Comparison of ENCODE assay signal across 1 cellular context in the genomic region with DNA sequence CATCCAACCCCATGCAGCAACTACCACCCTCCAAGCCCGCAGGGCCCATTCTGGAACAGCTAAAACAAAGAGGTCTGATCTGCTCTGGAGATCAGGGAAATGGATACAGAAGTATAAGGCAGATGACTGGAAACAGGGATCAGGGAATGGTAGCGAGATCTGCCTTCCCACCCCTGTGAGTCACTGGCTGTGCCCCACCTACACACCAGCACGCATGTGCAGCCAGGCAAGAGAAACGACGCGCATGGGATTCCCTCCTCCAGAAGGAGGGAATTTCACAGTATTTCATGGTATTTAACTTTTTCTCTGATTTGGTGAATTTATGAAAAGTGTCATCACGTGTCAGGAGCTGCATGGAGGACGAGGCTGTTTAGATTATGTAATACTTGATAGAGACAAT.
TF ChIP-seq lines count a peak whose summit lies in the region.

No MANE protein-coding gene starts in this region.

TF ChIP-seq in K562, 482 proteins besides CTCF, POLR2A, EP300 and RAD21 (continued from another document and continues in another):
- TF ChIP-seq, protein P1, sequence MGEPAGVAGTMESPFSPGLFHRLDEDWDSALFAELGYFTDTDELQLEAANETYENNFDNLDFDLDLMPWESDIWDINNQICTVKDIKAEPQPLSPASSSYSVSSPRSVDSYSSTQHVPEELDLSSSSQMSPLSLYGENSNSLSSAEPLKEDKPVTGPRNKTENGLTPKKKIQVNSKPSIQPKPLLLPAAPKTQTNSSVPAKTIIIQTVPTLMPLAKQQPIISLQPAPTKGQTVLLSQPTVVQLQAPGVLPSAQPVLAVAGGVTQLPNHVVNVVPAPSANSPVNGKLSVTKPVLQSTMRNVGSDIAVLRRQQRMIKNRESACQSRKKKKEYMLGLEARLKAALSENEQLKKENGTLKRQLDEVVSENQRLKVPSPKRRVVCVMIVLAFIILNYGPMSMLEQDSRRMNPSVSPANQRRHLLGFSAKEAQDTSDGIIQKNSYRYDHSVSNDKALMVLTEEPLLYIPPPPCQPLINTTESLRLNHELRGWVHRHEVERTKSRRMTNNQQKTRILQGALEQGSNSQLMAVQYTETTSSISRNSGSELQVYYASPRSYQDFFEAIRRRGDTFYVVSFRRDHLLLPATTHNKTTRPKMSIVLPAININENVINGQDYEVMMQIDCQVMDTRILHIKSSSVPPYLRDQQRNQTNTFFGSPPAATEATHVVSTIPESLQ (CRISPR knock-in tag; IDR thresholded peaks at IDR 0.05), result no peak
- TF ChIP-seq ZEB2 (IDR thresholded peaks at IDR 0.05), result no peak
- no peak for TF ChIP-seq ZNF707 (CRISPR knock-in tag; conservative IDR thresholded peaks at IDR 0.05)
- no peak for TF ChIP-seq KDM4B (IDR thresholded peaks at IDR 0.05; ENCODE audit: borderline replicate concordance in 2 of 2, low read depth in 1 of 2)
- TF ChIP-seq CC2D1A (IDR thresholded peaks at IDR 0.05), result no peak
- TF ChIP-seq, protein P2, sequence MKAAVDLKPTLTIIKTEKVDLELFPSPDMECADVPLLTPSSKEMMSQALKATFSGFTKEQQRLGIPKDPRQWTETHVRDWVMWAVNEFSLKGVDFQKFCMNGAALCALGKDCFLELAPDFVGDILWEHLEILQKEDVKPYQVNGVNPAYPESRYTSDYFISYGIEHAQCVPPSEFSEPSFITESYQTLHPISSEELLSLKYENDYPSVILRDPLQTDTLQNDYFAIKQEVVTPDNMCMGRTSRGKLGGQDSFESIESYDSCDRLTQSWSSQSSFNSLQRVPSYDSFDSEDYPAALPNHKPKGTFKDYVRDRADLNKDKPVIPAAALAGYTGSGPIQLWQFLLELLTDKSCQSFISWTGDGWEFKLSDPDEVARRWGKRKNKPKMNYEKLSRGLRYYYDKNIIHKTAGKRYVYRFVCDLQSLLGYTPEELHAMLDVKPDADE (conservative IDR thresholded peaks at IDR 0.05; ENCODE audit: control insufficient read depth, low read depth, low read length), result no peak
- no peak for TF ChIP-seq CHD2 (IDR thresholded peaks at IDR 0.05; ENCODE audit: low read depth, low read length)
- TF ChIP-seq HNRNPL (IDR thresholded peaks at IDR 0.05; ENCODE audit: low read depth, low read length), result no peak
- no peak for TF ChIP-seq EP400 (IDR thresholded peaks at IDR 0.05)
- TF ChIP-seq POLR2B (IDR thresholded peaks at IDR 0.05; ENCODE audit: low read depth, partially characterized antibody), result no peak
- TF ChIP-seq ZNF444 (CRISPR knock-in tag; IDR thresholded peaks at IDR 0.05), result no peak
- 0 out of 2 replicates have a peak, but pooled peaks have one; percentile 1 for TF ChIP-seq PHF8 (IDR thresholded peaks at IDR 0.05; ENCODE audit: borderline replicate concordance, low read length)
- TF ChIP-seq FOXA3 (CRISPR knock-in tag; conservative IDR thresholded peaks at IDR 0.05 in 1 of 2, IDR thresholded peaks at IDR 0.05 in 1 of 2), result no peak
- TF ChIP-seq, protein P3, sequence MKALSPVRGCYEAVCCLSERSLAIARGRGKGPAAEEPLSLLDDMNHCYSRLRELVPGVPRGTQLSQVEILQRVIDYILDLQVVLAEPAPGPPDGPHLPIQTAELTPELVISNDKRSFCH (CRISPR knock-in tag; IDR thresholded peaks at IDR 0.05), result no peak
- TF ChIP-seq, protein P3 (tag; IDR thresholded peaks at IDR 0.05), result no peak
- TF ChIP-seq SMC3 (conservative IDR thresholded peaks at IDR 0.05; ENCODE audit: insufficient read depth, low read depth, low read length), result no peak
- no peak for TF ChIP-seq MBD2 (IDR thresholded peaks at IDR 0.05; ENCODE audit: borderline replicate concordance, low read depth)
- no peak for TF ChIP-seq MAFG (tag; conservative IDR thresholded peaks at IDR 0.05)
- TF ChIP-seq, protein P4, sequence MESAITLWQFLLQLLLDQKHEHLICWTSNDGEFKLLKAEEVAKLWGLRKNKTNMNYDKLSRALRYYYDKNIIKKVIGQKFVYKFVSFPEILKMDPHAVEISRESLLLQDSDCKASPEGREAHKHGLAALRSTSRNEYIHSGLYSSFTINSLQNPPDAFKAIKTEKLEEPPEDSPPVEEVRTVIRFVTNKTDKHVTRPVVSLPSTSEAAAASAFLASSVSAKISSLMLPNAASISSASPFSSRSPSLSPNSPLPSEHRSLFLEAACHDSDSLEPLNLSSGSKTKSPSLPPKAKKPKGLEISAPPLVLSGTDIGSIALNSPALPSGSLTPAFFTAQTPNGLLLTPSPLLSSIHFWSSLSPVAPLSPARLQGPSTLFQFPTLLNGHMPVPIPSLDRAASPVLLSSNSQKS (CRISPR knock-in tag; IDR thresholded peaks at IDR 0.05), result no peak
- TF ChIP-seq ZNF76 (CRISPR knock-in tag; IDR thresholded peaks at IDR 0.05; ENCODE audit: borderline replicate concordance), result no peak
- no peak for TF ChIP-seq LARP7 (IDR thresholded peaks at IDR 0.05)
- peak; percentile 19; the same call in 1 of the 2 replicates for TF ChIP-seq CEBPB (tag; IDR thresholded peaks at IDR 0.05)
- TF ChIP-seq, protein P5, sequence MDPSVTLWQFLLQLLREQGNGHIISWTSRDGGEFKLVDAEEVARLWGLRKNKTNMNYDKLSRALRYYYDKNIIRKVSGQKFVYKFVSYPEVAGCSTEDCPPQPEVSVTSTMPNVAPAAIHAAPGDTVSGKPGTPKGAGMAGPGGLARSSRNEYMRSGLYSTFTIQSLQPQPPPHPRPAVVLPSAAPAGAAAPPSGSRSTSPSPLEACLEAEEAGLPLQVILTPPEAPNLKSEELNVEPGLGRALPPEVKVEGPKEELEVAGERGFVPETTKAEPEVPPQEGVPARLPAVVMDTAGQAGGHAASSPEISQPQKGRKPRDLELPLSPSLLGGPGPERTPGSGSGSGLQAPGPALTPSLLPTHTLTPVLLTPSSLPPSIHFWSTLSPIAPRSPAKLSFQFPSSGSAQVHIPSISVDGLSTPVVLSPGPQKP (CRISPR knock-in tag; IDR thresholded peaks at IDR 0.05), result no peak
- no peak for TF ChIP-seq ZFX (CRISPR knock-in tag; IDR thresholded peaks at IDR 0.05)
- TF ChIP-seq, protein P6, sequence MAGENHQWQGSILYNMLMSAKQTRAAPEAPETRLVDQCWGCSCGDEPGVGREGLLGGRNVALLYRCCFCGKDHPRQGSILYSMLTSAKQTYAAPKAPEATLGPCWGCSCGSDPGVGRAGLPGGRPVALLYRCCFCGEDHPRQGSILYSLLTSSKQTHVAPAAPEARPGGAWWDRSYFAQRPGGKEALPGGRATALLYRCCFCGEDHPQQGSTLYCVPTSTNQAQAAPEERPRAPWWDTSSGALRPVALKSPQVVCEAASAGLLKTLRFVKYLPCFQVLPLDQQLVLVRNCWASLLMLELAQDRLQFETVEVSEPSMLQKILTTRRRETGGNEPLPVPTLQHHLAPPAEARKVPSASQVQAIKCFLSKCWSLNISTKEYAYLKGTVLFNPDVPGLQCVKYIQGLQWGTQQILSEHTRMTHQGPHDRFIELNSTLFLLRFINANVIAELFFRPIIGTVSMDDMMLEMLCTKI (IDR thresholded peaks at IDR 0.05; ENCODE audit: partially characterized antibody), result no peak
- TF ChIP-seq CXXC5 (CRISPR knock-in tag; IDR thresholded peaks at IDR 0.05), result 0 out of 2 replicates have a peak, but pooled peaks have one; percentile 7
- TF ChIP-seq PRPF4 (IDR thresholded peaks at IDR 0.05; ENCODE audit: insufficient read depth, low read depth, low read length, poor library complexity, severe bottlenecking), result no peak
- no peak for TF ChIP-seq TAF1 (IDR thresholded peaks at IDR 0.05; ENCODE audit: control insufficient read depth, extremely low read depth, insufficient read depth, low read length, severe bottlenecking)
- TF ChIP-seq NFYB (IDR thresholded peaks at IDR 0.05; ENCODE audit: extremely low read depth, insufficient read length), result no peak
- no peak for TF ChIP-seq ZNF583 (CRISPR knock-in tag; IDR thresholded peaks at IDR 0.05)
- TF ChIP-seq ELF2 (CRISPR knock-in tag; IDR thresholded peaks at IDR 0.05), result no peak
- TF ChIP-seq TCF3 (CRISPR knock-in tag; IDR thresholded peaks at IDR 0.05), result no peak
- TF ChIP-seq, protein P7, sequence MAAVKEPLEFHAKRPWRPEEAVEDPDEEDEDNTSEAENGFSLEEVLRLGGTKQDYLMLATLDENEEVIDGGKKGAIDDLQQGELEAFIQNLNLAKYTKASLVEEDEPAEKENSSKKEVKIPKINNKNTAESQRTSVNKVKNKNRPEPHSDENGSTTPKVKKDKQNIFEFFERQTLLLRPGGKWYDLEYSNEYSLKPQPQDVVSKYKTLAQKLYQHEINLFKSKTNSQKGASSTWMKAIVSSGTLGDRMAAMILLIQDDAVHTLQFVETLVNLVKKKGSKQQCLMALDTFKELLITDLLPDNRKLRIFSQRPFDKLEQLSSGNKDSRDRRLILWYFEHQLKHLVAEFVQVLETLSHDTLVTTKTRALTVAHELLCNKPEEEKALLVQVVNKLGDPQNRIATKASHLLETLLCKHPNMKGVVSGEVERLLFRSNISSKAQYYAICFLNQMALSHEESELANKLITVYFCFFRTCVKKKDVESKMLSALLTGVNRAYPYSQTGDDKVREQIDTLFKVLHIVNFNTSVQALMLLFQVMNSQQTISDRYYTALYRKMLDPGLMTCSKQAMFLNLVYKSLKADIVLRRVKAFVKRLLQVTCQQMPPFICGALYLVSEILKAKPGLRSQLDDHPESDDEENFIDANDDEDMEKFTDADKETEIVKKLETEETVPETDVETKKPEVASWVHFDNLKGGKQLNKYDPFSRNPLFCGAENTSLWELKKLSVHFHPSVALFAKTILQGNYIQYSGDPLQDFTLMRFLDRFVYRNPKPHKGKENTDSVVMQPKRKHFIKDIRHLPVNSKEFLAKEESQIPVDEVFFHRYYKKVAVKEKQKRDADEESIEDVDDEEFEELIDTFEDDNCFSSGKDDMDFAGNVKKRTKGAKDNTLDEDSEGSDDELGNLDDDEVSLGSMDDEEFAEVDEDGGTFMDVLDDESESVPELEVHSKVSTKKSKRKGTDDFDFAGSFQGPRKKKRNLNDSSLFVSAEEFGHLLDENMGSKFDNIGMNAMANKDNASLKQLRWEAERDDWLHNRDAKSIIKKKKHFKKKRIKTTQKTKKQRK (IDR thresholded peaks at IDR 0.05; ENCODE audit: borderline replicate concordance, low read depth, low read length), result no peak
- no peak for TF ChIP-seq ESRRB (CRISPR knock-in tag; IDR thresholded peaks at IDR 0.05; ENCODE audit: borderline replicate concordance)
- peak; percentile 78; the same call in 1 of the 2 replicates for TF ChIP-seq JUND (IDR thresholded peaks at IDR 0.05; ENCODE audit: borderline replicate concordance, low read depth, low read length)
- peak; percentile 70; the same call in 1 of the 3 replicates for TF ChIP-seq JUND (tag; IDR thresholded peaks at IDR 0.05; ENCODE audit: borderline replicate concordance, low read depth, low read length)
- TF ChIP-seq, protein P8, sequence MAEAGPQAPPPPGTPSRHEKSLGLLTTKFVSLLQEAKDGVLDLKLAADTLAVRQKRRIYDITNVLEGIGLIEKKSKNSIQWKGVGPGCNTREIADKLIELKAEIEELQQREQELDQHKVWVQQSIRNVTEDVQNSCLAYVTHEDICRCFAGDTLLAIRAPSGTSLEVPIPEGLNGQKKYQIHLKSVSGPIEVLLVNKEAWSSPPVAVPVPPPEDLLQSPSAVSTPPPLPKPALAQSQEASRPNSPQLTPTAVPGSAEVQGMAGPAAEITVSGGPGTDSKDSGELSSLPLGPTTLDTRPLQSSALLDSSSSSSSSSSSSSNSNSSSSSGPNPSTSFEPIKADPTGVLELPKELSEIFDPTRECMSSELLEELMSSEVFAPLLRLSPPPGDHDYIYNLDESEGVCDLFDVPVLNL (CRISPR knock-in tag; IDR thresholded peaks at IDR 0.05; ENCODE audit: low read depth), result no peak
- TF ChIP-seq KHSRP (IDR thresholded peaks at IDR 0.05), result no peak
- TF ChIP-seq ZNF263 (CRISPR knock-in tag; IDR thresholded peaks at IDR 0.05; ENCODE audit: borderline replicate concordance), result no peak
- no peak for TF ChIP-seq POLR2AphosphoS5 (IDR thresholded peaks at IDR 0.05; ENCODE audit: control insufficient read depth, insufficient read depth, low read depth, low read length)
- TF ChIP-seq, protein P9, sequence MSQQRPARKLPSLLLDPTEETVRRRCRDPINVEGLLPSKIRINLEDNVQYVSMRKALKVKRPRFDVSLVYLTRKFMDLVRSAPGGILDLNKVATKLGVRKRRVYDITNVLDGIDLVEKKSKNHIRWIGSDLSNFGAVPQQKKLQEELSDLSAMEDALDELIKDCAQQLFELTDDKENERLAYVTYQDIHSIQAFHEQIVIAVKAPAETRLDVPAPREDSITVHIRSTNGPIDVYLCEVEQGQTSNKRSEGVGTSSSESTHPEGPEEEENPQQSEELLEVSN (IDR thresholded peaks at IDR 0.05; ENCODE audit: borderline replicate concordance in 1 of 2, extremely low read depth in 1 of 2, insufficient read depth in 1 of 2, insufficient read length in 1 of 2, low read depth in 1 of 2, low read length in 1 of 2, poor library complexity in 1 of 2, severe bottlenecking in 1 of 2), result peak; percentile 61 to 85
- no peak for TF ChIP-seq PHB2 (IDR thresholded peaks at IDR 0.05; ENCODE audit: low read depth)
- TF ChIP-seq, protein P10, sequence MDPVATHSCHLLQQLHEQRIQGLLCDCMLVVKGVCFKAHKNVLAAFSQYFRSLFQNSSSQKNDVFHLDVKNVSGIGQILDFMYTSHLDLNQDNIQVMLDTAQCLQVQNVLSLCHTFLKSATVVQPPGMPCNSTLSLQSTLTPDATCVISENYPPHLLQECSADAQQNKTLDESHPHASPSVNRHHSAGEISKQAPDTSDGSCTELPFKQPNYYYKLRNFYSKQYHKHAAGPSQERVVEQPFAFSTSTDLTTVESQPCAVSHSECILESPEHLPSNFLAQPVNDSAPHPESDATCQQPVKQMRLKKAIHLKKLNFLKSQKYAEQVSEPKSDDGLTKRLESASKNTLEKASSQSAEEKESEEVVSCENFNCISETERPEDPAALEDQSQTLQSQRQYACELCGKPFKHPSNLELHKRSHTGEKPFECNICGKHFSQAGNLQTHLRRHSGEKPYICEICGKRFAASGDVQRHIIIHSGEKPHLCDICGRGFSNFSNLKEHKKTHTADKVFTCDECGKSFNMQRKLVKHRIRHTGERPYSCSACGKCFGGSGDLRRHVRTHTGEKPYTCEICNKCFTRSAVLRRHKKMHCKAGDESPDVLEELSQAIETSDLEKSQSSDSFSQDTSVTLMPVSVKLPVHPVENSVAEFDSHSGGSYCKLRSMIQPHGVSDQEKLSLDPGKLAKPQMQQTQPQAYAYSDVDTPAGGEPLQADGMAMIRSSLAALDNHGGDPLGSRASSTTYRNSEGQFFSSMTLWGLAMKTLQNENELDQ (CRISPR knock-in tag; IDR thresholded peaks at IDR 0.05; ENCODE audit: borderline replicate concordance), result no peak
- TF ChIP-seq MAFK (IDR thresholded peaks at IDR 0.05; ENCODE audit: low read length), result no peak
- no peak for TF ChIP-seq CBFA2T3 (IDR thresholded peaks at IDR 0.05)
- no peak for TF ChIP-seq ARNT (IDR thresholded peaks at IDR 0.05)
- TF ChIP-seq ZNF316 (IDR thresholded peaks at IDR 0.05), result no peak
- TF ChIP-seq CEBPG (CRISPR knock-in tag; IDR thresholded peaks at IDR 0.05), result no peak
- peak; percentile 47 to 50; a peak in 3 of 4 replicates for TF ChIP-seq CEBPG (tag; conservative IDR thresholded peaks at IDR 0.05 in 1 of 2, IDR thresholded peaks at IDR 0.05 in 1 of 2)
- TF ChIP-seq, protein P11, sequence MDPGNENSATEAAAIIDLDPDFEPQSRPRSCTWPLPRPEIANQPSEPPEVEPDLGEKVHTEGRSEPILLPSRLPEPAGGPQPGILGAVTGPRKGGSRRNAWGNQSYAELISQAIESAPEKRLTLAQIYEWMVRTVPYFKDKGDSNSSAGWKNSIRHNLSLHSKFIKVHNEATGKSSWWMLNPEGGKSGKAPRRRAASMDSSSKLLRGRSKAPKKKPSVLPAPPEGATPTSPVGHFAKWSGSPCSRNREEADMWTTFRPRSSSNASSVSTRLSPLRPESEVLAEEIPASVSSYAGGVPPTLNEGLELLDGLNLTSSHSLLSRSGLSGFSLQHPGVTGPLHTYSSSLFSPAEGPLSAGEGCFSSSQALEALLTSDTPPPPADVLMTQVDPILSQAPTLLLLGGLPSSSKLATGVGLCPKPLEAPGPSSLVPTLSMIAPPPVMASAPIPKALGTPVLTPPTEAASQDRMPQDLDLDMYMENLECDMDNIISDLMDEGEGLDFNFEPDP (CRISPR knock-in tag; IDR thresholded peaks at IDR 0.05), result no peak
- TF ChIP-seq DPF2 (IDR thresholded peaks at IDR 0.05), result no peak
